ENCODE assay signal across 24 cellular contexts in genomic region chr17:50527155-50527762, GRCh38. TPM values are rescaled to one million over a fixed set of nuclear protein-coding genes. Genes with fewer than 3 reads are reported as not detected.
"Had no signal": no experiment of that assay in that cellular context is flagged by ENCODE, and none has a peak within 500 bp of the region (broad histone marks: within the 10 kb centered on the region; RNA-seq: fewer than 3 reads in every experiment).

No MANE protein-coding gene starts in this region.

- ATAC-seq: gastrocnemius medialis, left lobe of liver, natural killer cell, psoas muscle, sciatic nerve had no signal

- H3K27ac ChIP-seq: adrenal gland, coronary artery, gastrocnemius medialis, heart right ventricle, psoas muscle, spleen had no signal

- H3K4me3 Mint-ChIP-seq: activated naive CD4-positive, alpha-beta T cell treated with anti-CD3 and anti-CD28 coated beads, Interleukin-2, amount 10 ng/mL, durations not matched to agents 7 days and 5 days; natural killer cell; type B pancreatic cell had no signal

- H3K27me3 ChIP-seq: adrenal gland had no signal

- H3K36me3 Mint-ChIP-seq: activated naive CD4-positive, alpha-beta T cell treated with anti-CD3 and anti-CD28 coated beads, Interleukin-2, amount 10 ng/mL, durations not matched to agents 7 days and 5 days; natural killer cell; type B pancreatic cell had no signal

- DNase-seq: activated CD4-positive, alpha-beta T cell treated with anti-CD3 and anti-CD28 coated beads, Interleukin-2, amount 50 U/mL, for 1 hour; activated CD4-positive, CD25-positive, alpha-beta regulatory T cell; activated naive CD4-positive, alpha-beta T cell treated with anti-CD3 and anti-CD28 coated beads, Interleukin-2, amount 10 ng/mL, durations not matched to agents 7 days and 5 days; activated T-cell treated with anti-CD3 and anti-CD28 coated beads for 4 hours; adrenal gland; central memory CD4-positive, alpha-beta T cell; effector CD8-positive, alpha-beta T cell; gastrocnemius medialis; heart right ventricle; mammary epithelial cell; natural killer cell; occipital lobe; psoas muscle; spleen; stimulated activated CD4-positive, alpha-beta T cell treated with anti-CD3 and anti-CD28 coated beads, Interleukin-2, amount 100 ng/mL, for 24 hours; stimulated activated naive CD4-positive, alpha-beta T cell; T1000 had no signal

- H3K36me3 ChIP-seq: adrenal gland, gastrocnemius medialis, heart right ventricle, spleen had no signal

- H3K9me3 Mint-ChIP-seq: activated naive CD4-positive, alpha-beta T cell treated with anti-CD3 and anti-CD28 coated beads, Interleukin-2, amount 10 ng/mL, durations not matched to agents 7 days and 5 days; activated T-helper 2 cell treated with anti-CD3 and anti-CD28 coated beads, Interferon-gamma antibody, Interleukin-2, Interleukin-4, amounts not matched to agents 10 μg/mL and 5 μg/mL and 100 μg/mL, durations not matched to agents 14 hours and 24 hours and 36 hours; natural killer cell; type B pancreatic cell had no signal

- H3K9me3 ChIP-seq: adrenal gland, gastrocnemius medialis, heart right ventricle, psoas muscle, spleen had no signal

- H3K4me3 ChIP-seq: adrenal gland, coronary artery, gastrocnemius medialis, heart right ventricle, psoas muscle, spleen had no signal

- H3K27ac Mint-ChIP-seq: activated naive CD4-positive, alpha-beta T cell treated with anti-CD3 and anti-CD28 coated beads, Interleukin-2, amount 10 ng/mL, durations not matched to agents 7 days and 5 days; activated T-helper 2 cell treated with anti-CD3 and anti-CD28 coated beads, Interferon-gamma antibody, Interleukin-2, Interleukin-4, amounts not matched to agents 10 μg/mL and 5 μg/mL and 100 μg/mL, durations not matched to agents 14 hours and 24 hours and 36 hours; natural killer cell; type B pancreatic cell had no signal

- H3K4me1 Mint-ChIP-seq: activated naive CD4-positive, alpha-beta T cell treated with anti-CD3 and anti-CD28 coated beads, Interleukin-2, amount 10 ng/mL, durations not matched to agents 7 days and 5 days; natural killer cell had no signal

- H3K4me1 ChIP-seq: psoas muscle had no signal

RNA-seq across cellular contexts. Expression of gene EPN3, which starts 5.3 kb away (rescaled TPM):
- total RNA-seq: activated CD8-positive, alpha-beta memory T cell treated with anti-CD3 and anti-CD28 coated beads for 36 hours; activated T-helper 2 cell treated with anti-CD3 and anti-CD28 coated beads, Interferon-gamma antibody, Interleukin-2, Interleukin-4, amounts not matched to agents 10 μg/mL and 5 μg/mL and 100 μg/mL, durations not matched to agents 14 hours and 24 hours and 36 hours; fibroblast of lung; gastrocnemius medialis; natural killer cell; spleen had no signal

RNA-seq across cellular contexts. Expression of gene MYCBPAP, which starts 19.0 kb away (rescaled TPM):
- total RNA-seq: gastrocnemius medialis, left lobe of liver had no signal

RNA-seq across cellular contexts. Expression of gene CACNA1G, which starts 33.3 kb away (rescaled TPM):
- total RNA-seq: activated T-helper 2 cell treated with anti-CD3 and anti-CD28 coated beads, Interferon-gamma antibody, Interleukin-2, Interleukin-4, amounts not matched to agents 10 μg/mL and 5 μg/mL and 100 μg/mL, durations not matched to agents 14 hours and 24 hours and 36 hours; natural killer cell had no signal
